Comparison of ENCODE assay signal across 1 cellular context in genomic region chr11:95119361-95120060, GRCh38.
TF ChIP-seq lines count a peak whose summit lies in the region.

No MANE protein-coding gene starts in this region.

TF ChIP-seq in HCT116, 20 proteins besides CTCF, POLR2A, EP300 and RAD21 (continued from another document):
- TF ChIP-seq, protein P1, sequence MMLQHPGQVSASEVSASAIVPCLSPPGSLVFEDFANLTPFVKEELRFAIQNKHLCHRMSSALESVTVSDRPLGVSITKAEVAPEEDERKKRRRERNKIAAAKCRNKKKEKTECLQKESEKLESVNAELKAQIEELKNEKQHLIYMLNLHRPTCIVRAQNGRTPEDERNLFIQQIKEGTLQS (IDR thresholded peaks at IDR 0.05), result no peak
- TF ChIP-seq SIN3A (IDR thresholded peaks at IDR 0.05; ENCODE audit: low read depth) (no peak), ZFX (IDR thresholded peaks at IDR 0.05) (no peak)
